In genomic region chr4:182449186-182449880, GRCh38 we compare ENCODE assay signal across 8 cellular contexts.
DNase-seq lines count a peak whose midpoint lies in the region; ATAC-seq, FAIRE-seq and TF ChIP-seq lines count a peak whose summit lies in the region.

No MANE protein-coding gene starts in this region.

- no peak overlapping the region for H3K14ac ChIP-seq in H1 (ENCODE audit: insufficient read length)

- H3K79me1 ChIP-seq in H1 (ENCODE audit: low read depth, low read length): no peaks in the 10 kb centered on the region

- no peak for TF ChIP-seq RAD21 in H1 (IDR thresholded peaks at IDR 0.05 in 1 of 2, conservative IDR thresholded peaks at IDR 0.05 in 1 of 2; ENCODE audit: low read depth in 2 of 2, low read length in 2 of 2)

- CTCF ChIA-PET in H1 (lab: Charles Lee; ENCODE audit: partially characterized antibody): interaction anchor here (1.0 kb wide), 1 partner anchor 11 kb away, joined by 3 read pairs; no protein-coding TSS in a partner anchor

- H3K36me3 ChIP-seq in heart right ventricle: no peaks in the 10 kb centered on the region
- no peaks in the 10 kb centered on the region for H3K36me3 ChIP-seq in H1 (ENCODE audit: control insufficient read depth in 2 of 4, insufficient read depth in 4 of 4, low read length in 3 of 4)

- peak overlapping the region; percentile 54 for H3K4ac ChIP-seq in H1 (replicated peaks; ENCODE audit: insufficient read length, low read depth, low read length)

- no peak overlapping the region for H2AFZ ChIP-seq in H1 (ENCODE audit: low read length)

- no peak for TF ChIP-seq EP300 in H1 (IDR thresholded peaks at IDR 0.05; ENCODE audit: borderline replicate concordance in 1 of 2, low read depth in 2 of 2, low read length in 2 of 2)

- no peak overlapping the region for H2AK5ac ChIP-seq in H1 (ENCODE audit: low read depth, low read length)

- no peak overlapping the region for H2BK5ac ChIP-seq in H1 (ENCODE audit: low read depth, low read length)

- peak overlapping the region; percentile 89 to 96 for H3K4me2 ChIP-seq in H1 (ENCODE audit: insufficient read depth in 1 of 2, low read depth in 2 of 2, low read length in 2 of 2)

- DNase-seq in heart right ventricle: peak in 1 of 2 donors; percentile 11
- no peak for DNase-seq in cardiac septum (ENCODE audit: low spot score)
- DNase-seq in NCI-H69 (lab: John Stamatoyannopoulos, UW): peak; percentile 83
- DNase-seq in H1 (ENCODE audit: low read depth in 1 of 2, low spot score in 2 of 2): peak; percentile 44 to 67
- no peak for DNase-seq in naive B cell

- no peak overlapping the region for H2BK12ac ChIP-seq in H1 (ENCODE audit: low read depth, low read length)

- no peak for FAIRE-seq in H1 (lab: Jason Lieb, UNC)

- H3K9me3 ChIP-seq in heart right ventricle: no peaks in the 10 kb centered on the region
- no peaks in the 10 kb centered on the region for H3K9me3 ChIP-seq in H1 (ENCODE audit: insufficient read depth in 2 of 2, low read depth in 1 of 2, low read length in 1 of 2)

- POLR2A ChIA-PET in H1 (lab: Charles Lee; ENCODE audit: partially characterized antibody): interaction anchor here (0.9 to 1.4 kb wide), 4 partner anchors 12 to 211 kb away, joined by 3 read pairs; no protein-coding TSS in a partner anchor

- ATAC-seq in heart right ventricle (peak in 2 of 8 donors; percentile 6 to 11), naive B cell (ENCODE audit: low read depth in 2 of 2) (no peak), HG02840 (IDR thresholded peaks at IDR 0.05; ENCODE audit: low FRiP score, unreplicated experiment) (no peak), GM18519 (IDR thresholded peaks at IDR 0.05; ENCODE audit: low FRiP score, unreplicated experiment) (no peak), HG03457 (IDR thresholded peaks at IDR 0.05; ENCODE audit: unreplicated experiment) (no peak)

- H3K27ac ChIP-seq in heart right ventricle (peak overlapping the region in 2 of 10 donors; percentile 5 to 9), H1 (ENCODE audit: low read depth, low read length) (peak overlapping the region; percentile 53; the same call in 1 of the 2 replicates)

- peaks cover 0 to 73% (median 35%) of the 10 kb centered on the region in 7 donors for H3K27me3 ChIP-seq in heart right ventricle
- peaks cover 0 to 4% (median 0%) of the 10 kb centered on the region in 4 experiments; a peak in 2 of 7 replicates for H3K27me3 ChIP-seq in H1 (replicated peaks in 1 of 4; ENCODE audit: control insufficient read depth in 3 of 4, extremely low read depth in 1 of 4, insufficient read depth in 3 of 4, low read length in 3 of 4)

- no peak overlapping the region for H3K23ac ChIP-seq in H1 (ENCODE audit: insufficient read length)

- peak overlapping the region; percentile 56 for H4K91ac ChIP-seq in H1 (replicated peaks; ENCODE audit: insufficient read length, low read length)

- H3K56ac ChIP-seq in H1 (replicated peaks; ENCODE audit: insufficient read length, low read depth, low read length): no peak overlapping the region

- peaks cover 12% of the 10 kb centered on the region; the same call in 1 of the 2 replicates for H3K23me2 ChIP-seq in H1 (ENCODE audit: low read depth, low read length)

- peak overlapping the region; percentile 2 to 81 (median 68) for H3K4me3 ChIP-seq in heart right ventricle
- peak overlapping the region; percentile 52 to 80 (median 60) for H3K4me3 ChIP-seq in H1 (ENCODE audit: extremely low read depth in 1 of 4, insufficient read depth in 2 of 4, low read depth in 3 of 4, low read length in 4 of 4)

- peaks cover 0 to 9% of the 10 kb centered on the region in 2 donors for H3K36me3 Mint-ChIP-seq in naive B cell

- peaks cover 48 to 71% (median 49%) of the 10 kb centered on the region in 3 donors for H3K27me3 Mint-ChIP-seq in naive B cell

- peaks cover 0 to 19% (median 8%) of the 10 kb centered on the region in 9 donors for H3K4me1 ChIP-seq in heart right ventricle
- peaks cover 0 to 4% (median 2%) of the 10 kb centered on the region in 4 experiments; a peak in 3 of 7 replicates for H3K4me1 ChIP-seq in H1 (replicated peaks in 1 of 4; ENCODE audit: control insufficient read depth in 3 of 4, insufficient read depth in 4 of 4, low read length in 3 of 4)

- peak overlapping the region; percentile 15 for H4K5ac ChIP-seq in H1 (ENCODE audit: insufficient read length, low read depth, low read length)

- H3K27ac Mint-ChIP-seq in naive B cell: peak overlapping the region in 2 of 6 donors; percentile 57 to 61

- H4K20me1 ChIP-seq in H1 (replicated peaks in 1 of 2; ENCODE audit: control insufficient read depth in 1 of 2, insufficient read depth in 2 of 2, low read length in 2 of 2): no peaks in the 10 kb centered on the region

- H4K8ac ChIP-seq in H1 (ENCODE audit: extremely low read depth, insufficient read depth, low read length): no peak overlapping the region

- peak overlapping the region; percentile 98 for H2BK120ac ChIP-seq in H1 (replicated peaks; ENCODE audit: low read depth, low read length)

- peaks cover 0 to 10% (median 0%) of the 10 kb centered on the region in 7 donors for H3K9me3 Mint-ChIP-seq in naive B cell

- 1 to 2% methylated on average over 22 to 33 of the region's 34 CpGs for WGBS in heart right ventricle, 2 donors
- 1% methylated on average over 15 of the region's 34 CpGs; no CpG with 5 or more reads in 1 of the 2 experiments for WGBS in H1 (ENCODE audit: extremely low coverage in 1 of 2, insufficient coverage in 1 of 2, insufficient read length in 1 of 2, insufficient replicate concordance in 2 of 2, low coverage in 1 of 2, low lambda C conversion rate in 2 of 2, missing lambda C conversion rate in 1 of 2), 2 experiments

- peaks cover 0 to 50% of the 10 kb centered on the region in 2 experiments; a peak in 3 of 4 replicates for H3K79me2 ChIP-seq in H1 (ENCODE audit: control insufficient read depth in 1 of 2, insufficient read depth in 2 of 2, low read length in 2 of 2)

- H3K4me3 Mint-ChIP-seq in naive B cell: peak overlapping the region; percentile 58 to 88 (median 80)

- intact Hi-C loops in heart right ventricle (cut with DNase I): no loop called here
- intact Hi-C loops in cardiac septum (cut with DNase I): no loop called here

- no peak for TF ChIP-seq CTCF in heart right ventricle (IDR thresholded peaks at IDR 0.05)
- TF ChIP-seq CTCF in H1 (IDR thresholded peaks at IDR 0.05; ENCODE audit: control extremely low read depth in 1 of 3, insufficient read depth in 1 of 3, low read depth in 1 of 3, low read length in 3 of 3): no peak

- H3K9ac ChIP-seq in H1 (replicated peaks in 1 of 4; ENCODE audit: extremely low read depth in 1 of 4, low read depth in 3 of 4, low read length in 3 of 4): peak overlapping the region; percentile 13 to 94 (median 66); a peak in 5 of 7 replicates

- TF ChIP-seq POLR2A in H1 (IDR thresholded peaks at IDR 0.05; ENCODE audit: control extremely low read depth in 1 of 2, low read depth in 2 of 2, low read length in 2 of 2): no peak

- H2BK15ac ChIP-seq in H1 (ENCODE audit: low read length): no peak overlapping the region

- H3K4me1 Mint-ChIP-seq in naive B cell: peaks cover 3 to 25% (median 11%) of the 10 kb centered on the region in 3 donors

- peak overlapping the region; percentile 38; the same call in 1 of the 2 replicates for H3K18ac ChIP-seq in H1 (ENCODE audit: extremely low read depth, low read length)

- H2BK20ac ChIP-seq in H1 (ENCODE audit: low read length): no peak overlapping the region

TF ChIP-seq in H1, 55 proteins besides CTCF, POLR2A, EP300 and RAD21:
- no peak; the same call in 1 of the 2 replicates for TF ChIP-seq CREB1 (IDR thresholded peaks at IDR 0.05)
- no peak for TF ChIP-seq NRF1 (IDR thresholded peaks at IDR 0.05; ENCODE audit: low read depth, low read length)
- no peak for TF ChIP-seq KDM1A (IDR thresholded peaks at IDR 0.05; ENCODE audit: borderline replicate concordance, low read length)
- no peak for TF ChIP-seq CEBPB (IDR thresholded peaks at IDR 0.05; ENCODE audit: low read depth, low read length)
- peak; percentile 16; the same call in 1 of the 2 replicates for TF ChIP-seq PHF8 (conservative IDR thresholded peaks at IDR 0.05; ENCODE audit: low read depth, low read length)
- TF ChIP-seq BRCA1 (IDR thresholded peaks at IDR 0.05; ENCODE audit: low read depth, low read length): no peak
- no peak; a peak in 1 of 4 replicates for TF ChIP-seq HDAC2 (IDR thresholded peaks at IDR 0.05; ENCODE audit: borderline replicate concordance in 1 of 2, low read depth in 2 of 2, low read length in 2 of 2)
- no peak for TF ChIP-seq POLR2AphosphoS5 (IDR thresholded peaks at IDR 0.05; ENCODE audit: low read depth, low read length)
- no peak for TF ChIP-seq ASH2L (IDR thresholded peaks at IDR 0.05; ENCODE audit: low read length)
- TF ChIP-seq YY1 (IDR thresholded peaks at IDR 0.05; ENCODE audit: low read depth, low read length): no peak
- no peak for TF ChIP-seq BCL11A (IDR thresholded peaks at IDR 0.05; ENCODE audit: low read depth in 2 of 2, low read length in 2 of 2)
- TF ChIP-seq KDM4A (IDR thresholded peaks at IDR 0.05; ENCODE audit: low read depth, low read length, severe bottlenecking): no peak
- TF ChIP-seq CHD2 (IDR thresholded peaks at IDR 0.05; ENCODE audit: low read length): no peak
- peak; percentile 15 for TF ChIP-seq TAF7 (optimal IDR thresholded peaks at IDR 0.05; ENCODE audit: borderline replicate concordance, low read depth, low read length)
- TF ChIP-seq JUN (IDR thresholded peaks at IDR 0.05; ENCODE audit: low read depth, low read length): no peak
- TF ChIP-seq SAP30 (IDR thresholded peaks at IDR 0.05; ENCODE audit: insufficient read depth, insufficient replicate concordance, low read length): no peak

Comparison
In these comparisons a context has a peak if more than half of its experiments do, and no peak if none do; other contexts are left out.
1. DNase-seq: peak in NCI-H69 (single experiment) and H1 (2 of 2); none in cardiac septum (single experiment) and naive B cell (single experiment).